ENCODE assay signal across 7 cellular contexts in genomic region chr5:38557309-38557710, GRCh38. TPM values are rescaled to one million over a fixed set of nuclear protein-coding genes. Genes with fewer than 3 reads are reported as not detected.
DNase-seq lines count a peak whose midpoint lies in the region; ATAC-seq and TF ChIP-seq lines count a peak whose summit lies in the region.

No MANE protein-coding gene starts in this region.

- no peaks in the 10 kb centered on the region for H3K79me2 ChIP-seq in KMS-11 (ENCODE audit: insufficient read depth, low read depth)
- H3K79me2 ChIP-seq in OCI-LY7 (ENCODE audit: insufficient read depth, low read depth, low read length): no peaks in the 10 kb centered on the region

- DNase-seq in adrenal gland: peak in 4 of 7 donors; percentile 26 to 73 (median 44)
- no peak for DNase-seq in stimulated activated naive CD8-positive, alpha-beta T cell treated with anti-CD3 and anti-CD28 coated beads, Interleukin-15, amount 100 ng/mL, for 72 hours
- no peak for DNase-seq in OCI-LY7 (ENCODE audit: low spot score)
- DNase-seq in activated gamma-delta T cell treated with Interleukin-2 at 50 U/mL for 16 hours: no peak

- H3K27me3 Mint-ChIP-seq in stimulated activated naive CD8-positive, alpha-beta T cell treated with anti-CD3 and anti-CD28 coated beads, Interleukin-15, amount 100 ng/mL, for 72 hours: peaks cover 68% of the 10 kb centered on the region

- H3K9me3 ChIP-seq in adrenal gland (replicated peaks in 1 of 3) (no peaks in the 10 kb centered on the region), iPS-20b (ENCODE audit: insufficient read depth, low read depth, low read length) (no peaks in the 10 kb centered on the region), OCI-LY7 (ENCODE audit: low read length) (no peaks in the 10 kb centered on the region)

- no peak overlapping the region for H3K27ac Mint-ChIP-seq in stimulated activated naive CD8-positive, alpha-beta T cell treated with anti-CD3 and anti-CD28 coated beads, Interleukin-15, amount 100 ng/mL, for 72 hours

- POLR2A ChIA-PET in OCI-LY7 (lab: Charles Lee): no interaction called here

- H3K4me3 ChIP-seq in KMS-11 (IDR thresholded peaks at IDR 0.05; ENCODE audit: insufficient read depth, low read depth, low read length) (no peak overlapping the region), adrenal gland (peak overlapping the region; percentile 16 to 97 (median 70)), iPS-20b (ENCODE audit: low read length) (peak overlapping the region; percentile 72), OCI-LY7 (ENCODE audit: low read depth, low read length, poor library complexity, severe bottlenecking) (no peak overlapping the region)

- no peaks in the 10 kb centered on the region for H3K36me3 ChIP-seq in KMS-11 (ENCODE audit: insufficient read depth)
- no peaks in the 10 kb centered on the region for H3K36me3 ChIP-seq in adrenal gland (replicated peaks in 1 of 2)
- H3K36me3 ChIP-seq in iPS-20b (ENCODE audit: insufficient read depth, low read depth, low read length): no peaks in the 10 kb centered on the region
- no peaks in the 10 kb centered on the region for H3K36me3 ChIP-seq in OCI-LY7 (ENCODE audit: insufficient read depth, low read length)

- no peaks in the 10 kb centered on the region for H3K9me3 Mint-ChIP-seq in stimulated activated naive CD8-positive, alpha-beta T cell treated with anti-CD3 and anti-CD28 coated beads, Interleukin-15, amount 100 ng/mL, for 72 hours

- TF ChIP-seq CTCF in KMS-11 (conservative IDR thresholded peaks at IDR 0.05; ENCODE audit: low read depth, low read length) (no peak), adrenal gland (IDR thresholded peaks at IDR 0.05) (no peak), OCI-LY7 (conservative IDR thresholded peaks at IDR 0.05; ENCODE audit: low read length) (no peak)

- H3K9ac ChIP-seq in KMS-11: peak overlapping the region; percentile 63; the same call in 1 of the 2 replicates
- peak overlapping the region; percentile 94 for H3K9ac ChIP-seq in iPS-20b (ENCODE audit: low read depth, low read length)

- no peak overlapping the region for H3K27ac ChIP-seq in KMS-11
- H3K27ac ChIP-seq in adrenal gland: peak overlapping the region; percentile 18 to 98 (median 92)
- H3K27ac ChIP-seq in iPS-20b (ENCODE audit: low read length): peak overlapping the region; percentile 48
- H3K27ac ChIP-seq in OCI-LY7 (ENCODE audit: low read depth, low read length, poor library complexity, severe bottlenecking): no peak overlapping the region

- no peak for TF ChIP-seq POLR2A in adrenal gland (IDR thresholded peaks at IDR 0.05)

- peaks cover 8% of the 10 kb centered on the region; the same call in 1 of the 2 replicates for H3K27me3 ChIP-seq in KMS-11 (ENCODE audit: insufficient read depth, low read depth)
- no peaks in the 10 kb centered on the region for H3K27me3 ChIP-seq in adrenal gland
- H3K27me3 ChIP-seq in iPS-20b (ENCODE audit: insufficient read depth, low read length): peaks cover 14% of the 10 kb centered on the region; the same call in 1 of the 2 replicates

- H3K4me2 ChIP-seq in KMS-11 (peak overlapping the region; percentile 67), OCI-LY7 (ENCODE audit: low read length) (no peak overlapping the region)

- H4K20me1 ChIP-seq in KMS-11 (ENCODE audit: insufficient read depth) (no peaks in the 10 kb centered on the region), OCI-LY7 (ENCODE audit: insufficient read depth, low read length) (no peaks in the 10 kb centered on the region)

- peak overlapping the region; percentile 84 for H3K4me3 Mint-ChIP-seq in stimulated activated naive CD8-positive, alpha-beta T cell treated with anti-CD3 and anti-CD28 coated beads, Interleukin-15, amount 100 ng/mL, for 72 hours

- H3K4me1 ChIP-seq in KMS-11 (ENCODE audit: low read depth, poor library complexity, severe bottlenecking): peaks cover 10% of the 10 kb centered on the region
- H3K4me1 ChIP-seq in adrenal gland (replicated peaks in 1 of 2): peaks cover 7 to 13% of the 10 kb centered on the region in 2 donors
- peaks cover 16% of the 10 kb centered on the region; the same call in 1 of the 2 replicates for H3K4me1 ChIP-seq in iPS-20b (ENCODE audit: insufficient read depth, low read length)
- no peaks in the 10 kb centered on the region for H3K4me1 ChIP-seq in OCI-LY7 (ENCODE audit: insufficient read depth, low read length, poor library complexity, severe bottlenecking)

- 1 to 2% (median 2%) methylated on average over 14 of the region's 14 CpGs for WGBS in adrenal gland, 4 donors

- CTCF ChIA-PET in OCI-LY7 (lab: Charles Lee; ENCODE audit: unreplicated experiment): no interaction called here

- H2AFZ ChIP-seq in KMS-11 (ENCODE audit: low read depth) (peak overlapping the region; percentile 93), OCI-LY7 (ENCODE audit: low read length) (no peak overlapping the region)

- H3K4me1 Mint-ChIP-seq in stimulated activated naive CD8-positive, alpha-beta T cell treated with anti-CD3 and anti-CD28 coated beads, Interleukin-15, amount 100 ng/mL, for 72 hours: peaks cover 13% of the 10 kb centered on the region

- no peaks in the 10 kb centered on the region for H3K9me2 ChIP-seq in OCI-LY7 (ENCODE audit: insufficient read depth, low read length)

- ATAC-seq in stimulated activated naive CD8-positive, alpha-beta T cell treated with anti-CD3 and anti-CD28 coated beads, Interleukin-15, amount 100 ng/mL, for 72 hours: no peak
- no peak for ATAC-seq in HG02981 (IDR thresholded peaks at IDR 0.05; ENCODE audit: unreplicated experiment)

- intact Hi-C loops in adrenal gland (cut with DNase I): loop anchor here (5.0 to 10.0 kb wide), 2 partner anchors 115 to 247 kb away; no protein-coding TSS in a partner anchor
- intact Hi-C loops in OCI-LY7 (cut with micrococcal nuclease; ENCODE audit: unreplicated experiment): no loop called here

- no TSS peak for BruUV-seq in OCI-LY7 (replicated peaks; lab: Mats Ljungman, UMichigan)

RNA-seq across cellular contexts. Expression of gene LIFR, which starts 0.9 kb away (rescaled TPM):
- total RNA-seq in adrenal gland (100 to 1,000 TPM in 3 of 8 donors, 10 to 100 TPM in 5; 43.2 to 118 (median 68.0) TPM), OCI-LY7 (2022) (not detected in 2 replicates)
- polyA plus RNA-seq in adrenal gland: 10 to 100 TPM in 2 of 3 donors, 1 to 10 TPM in 1; 9.2 to 18.3 (median 10.2) TPM
- total RNA-seq in OCI-LY7 (2014; rRNA removed; shearing (Covaris generic)): not detected in 2 replicates

Comparison
In these comparisons a context has a peak if more than half of its experiments do, and no peak if none do; other contexts are left out.
1. H3K27ac ChIP-seq: peak in adrenal gland (5 of 5) and iPS-20b (single experiment); none in KMS-11 (single experiment) and OCI-LY7 (single experiment).
2. H3K4me3 ChIP-seq: peak in adrenal gland (4 of 4) and iPS-20b (single experiment); none in KMS-11 (single experiment) and OCI-LY7 (single experiment).
3. DNase-seq: peak in adrenal gland (4 of 7); none in stimulated activated naive CD8-positive, alpha-beta T cell treated with anti-CD3 and anti-CD28 coated beads, Interleukin-15, amount 100 ng/mL, for 72 hours (0 of 2), OCI-LY7 (single experiment) and activated gamma-delta T cell treated with Interleukin-2 at 50 U/mL for 16 hours (single experiment).
4. RNA of gene LIFR, which starts 0.9 kb away (total RNA-seq): 43.2 to 118 TPM in adrenal gland; not detected in OCI-LY7; every median in the first group is over 10 times any median in the second.